8 cellular contexts compared by ENCODE assay signal in the genomic region with DNA sequence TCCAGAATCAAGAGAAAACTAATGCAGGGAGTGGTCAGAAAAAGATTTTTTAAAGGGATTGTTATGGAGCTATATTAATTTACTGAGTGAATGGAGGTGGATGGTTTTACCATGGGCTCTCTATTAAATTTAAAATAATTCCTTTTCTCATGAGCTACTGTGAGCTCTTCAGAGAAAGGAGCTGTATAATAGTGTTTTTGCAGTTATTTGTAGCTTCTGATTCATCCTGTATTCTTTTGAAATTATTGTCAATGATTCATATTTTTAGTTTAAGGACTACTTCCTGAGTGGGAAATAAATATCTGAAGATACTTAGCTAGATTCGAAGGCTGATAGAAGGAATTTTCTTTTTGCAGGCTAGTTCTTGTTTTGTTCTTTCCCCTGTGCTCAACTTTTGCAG. TPM values are rescaled to one million over a fixed set of nuclear protein-coding genes. Genes with fewer than 3 reads are reported as not detected.
DNase-seq lines count a peak whose midpoint lies in the region; ATAC-seq, FAIRE-seq and TF ChIP-seq lines count a peak whose summit lies in the region.
"Not testable (repeated sequence)": the region's sequence is repeated elsewhere in the genome, so short reads cannot be mapped to it uniquely, and the experiment has no call there.

No MANE protein-coding gene starts in this region.

- H3K9ac ChIP-seq in OCI-LY1 (ENCODE audit: low read length), result peak overlapping the region; percentile 75

- peaks cover 21% of the 10 kb centered on the region for H3K36me3 Mint-ChIP-seq in activated CD8-positive, alpha-beta memory T cell treated with anti-CD3 and anti-CD28 coated beads, Interleukin-2, amount 10 ng/mL, durations not matched to agents 7 days and 5 days
- H3K36me3 Mint-ChIP-seq in memory B cell, result not testable (repeated sequence)

- not testable (repeated sequence) for H3F3A ChIP-seq in OCI-LY1 (ENCODE audit: insufficient read depth, low read length)

- H3K9me3 ChIP-seq in OCI-LY1 (ENCODE audit: low read length); sigmoid colon: not testable (repeated sequence)

- not testable (repeated sequence) for H4K20me1 ChIP-seq in OCI-LY1 (ENCODE audit: insufficient read depth, low read length)

- H3K4me1 ChIP-seq in OCI-LY1 (ENCODE audit: insufficient read depth, low read length, severe bottlenecking), result peaks cover 39% of the 10 kb centered on the region
- peaks cover 0 to 56% (median 47%) of the 10 kb centered on the region in 4 donors for H3K4me1 ChIP-seq in sigmoid colon

- ATAC-seq in activated CD8-positive, alpha-beta memory T cell treated with anti-CD3 and anti-CD28 coated beads, Interleukin-2, amount 10 ng/mL, durations not matched to agents 7 days and 5 days; memory B cell (ENCODE audit: low read depth): not testable (repeated sequence)

- peak overlapping the region; percentile 45 for H3K4me3 ChIP-seq in AG04449 (ENCODE audit: low read depth, low read length)
- peak overlapping the region; percentile 91 for H3K4me3 ChIP-seq in GM12865 (ENCODE audit: low read depth, low read length)
- peak overlapping the region; percentile 70 for H3K4me3 ChIP-seq in OCI-LY1 (ENCODE audit: low read depth, low read length, poor library complexity, severe bottlenecking)
- peak overlapping the region; percentile 57 for H3K4me3 ChIP-seq in bronchial epithelial cell (ENCODE audit: low read depth, low read length)
- H3K4me3 ChIP-seq in fibroblast of pulmonary artery (replicated peaks; ENCODE audit: low read depth, low read length), result peak overlapping the region; percentile 68
- H3K4me3 ChIP-seq in sigmoid colon, result peak overlapping the region in 3 of 4 donors; percentile 69 to 99 (median 93)

- intact Hi-C loops in sigmoid colon (cut with DNase I), result loop anchor here (10.0 kb wide), 1 partner anchor 58 kb away; the partner anchor contains the start of gene METTL2B

- peak overlapping the region; percentile 92 for H3K27ac Mint-ChIP-seq in activated CD8-positive, alpha-beta memory T cell treated with anti-CD3 and anti-CD28 coated beads, Interleukin-2, amount 10 ng/mL, durations not matched to agents 7 days and 5 days
- peak overlapping the region; percentile 78 for H3K27ac Mint-ChIP-seq in memory B cell

- H3K4me3 Mint-ChIP-seq in activated CD8-positive, alpha-beta memory T cell treated with anti-CD3 and anti-CD28 coated beads, Interleukin-2, amount 10 ng/mL, durations not matched to agents 7 days and 5 days, result peak overlapping the region; percentile 92
- H3K4me3 Mint-ChIP-seq in memory B cell, result peak overlapping the region; percentile 78

- H3K27ac ChIP-seq in OCI-LY1 (ENCODE audit: low read depth, low read length, poor library complexity, severe bottlenecking), result peak overlapping the region; percentile 1
- H3K27ac ChIP-seq in sigmoid colon, result peak overlapping the region; percentile 93 to 100 (median 97)

- not testable (repeated sequence) for TF ChIP-seq EP300 in sigmoid colon (IDR thresholded peaks at IDR 0.05)

- H3K9me3 Mint-ChIP-seq in activated CD8-positive, alpha-beta memory T cell treated with anti-CD3 and anti-CD28 coated beads, Interleukin-2, amount 10 ng/mL, durations not matched to agents 7 days and 5 days (ENCODE audit: low read depth); memory B cell: not testable (repeated sequence)

- DNase-seq in AG04449 (ENCODE audit: low read depth, low spot score); GM12865 (ENCODE audit: low read depth); activated CD8-positive, alpha-beta memory T cell treated with anti-CD3 and anti-CD28 coated beads, Interleukin-2, amount 10 ng/mL, durations not matched to agents 7 days and 5 days; fibroblast of pulmonary artery (ENCODE audit: low read depth); memory B cell (ENCODE audit: low spot score in 2 of 2); sigmoid colon: not testable (repeated sequence)
- peak; percentile 53 for DNase-seq in bronchial epithelial cell (ENCODE audit: low read depth)

- H3K4me1 Mint-ChIP-seq in activated CD8-positive, alpha-beta memory T cell treated with anti-CD3 and anti-CD28 coated beads, Interleukin-2, amount 10 ng/mL, durations not matched to agents 7 days and 5 days, result peaks cover 33% of the 10 kb centered on the region
- H3K4me1 Mint-ChIP-seq in memory B cell, result peaks cover 14% of the 10 kb centered on the region

- TF ChIP-seq POLR2A in sigmoid colon (IDR thresholded peaks at IDR 0.05), result not testable (repeated sequence)

- H3K79me2 ChIP-seq in OCI-LY1 (ENCODE audit: insufficient read depth, low read length), result peaks cover 27% of the 10 kb centered on the region

- CTCF ChIA-PET in AG04449 (lab: Yijun Ruan, JAX), result interaction anchor here (1.2 kb wide), 1 partner anchor 108 kb away, joined by 3 read pairs; no protein-coding TSS in a partner anchor
- CTCF ChIA-PET in activated CD8-positive, alpha-beta memory T cell treated with anti-CD3 and anti-CD28 coated beads, Interleukin-2, amount 10 ng/mL, durations not matched to agents 7 days and 5 days (lab: Charles Lee), result not testable (repeated sequence)

- not testable (repeated sequence) for H3K27me3 Mint-ChIP-seq in activated CD8-positive, alpha-beta memory T cell treated with anti-CD3 and anti-CD28 coated beads, Interleukin-2, amount 10 ng/mL, durations not matched to agents 7 days and 5 days; memory B cell

- not testable (repeated sequence) for H2AFZ ChIP-seq in OCI-LY1 (ENCODE audit: low read length)

- H3K27me3 ChIP-seq in OCI-LY1 (ENCODE audit: insufficient read depth, low read length); bronchial epithelial cell (ENCODE audit: control insufficient read depth, insufficient read depth, low read length); sigmoid colon: not testable (repeated sequence)

- 13 to 14% methylated on average over 1 of the region's 1 CpG for WGBS in sigmoid colon, 2 donors

- TF ChIP-seq CTCF in AG04449 (IDR thresholded peaks at IDR 0.05; ENCODE audit: insufficient read depth, low read length, missing control alignments); GM12865 (IDR thresholded peaks at IDR 0.05; ENCODE audit: insufficient read depth, low read depth, low read length, missing control alignments); OCI-LY1 (IDR thresholded peaks at IDR 0.05; ENCODE audit: low read length); bronchial epithelial cell (IDR thresholded peaks at IDR 0.05; ENCODE audit: insufficient read depth, low read length, severe bottlenecking); fibroblast of pulmonary artery (IDR thresholded peaks at IDR 0.05; ENCODE audit: low read length, missing control alignments); sigmoid colon (IDR thresholded peaks at IDR 0.05): not testable (repeated sequence)

- peaks cover 29% of the 10 kb centered on the region; the same call in 1 of the 2 replicates for H3K36me3 ChIP-seq in OCI-LY1 (ENCODE audit: insufficient read depth, low read length)
- not testable (repeated sequence) for H3K36me3 ChIP-seq in bronchial epithelial cell (ENCODE audit: control insufficient read depth, insufficient read depth, low read length); sigmoid colon

- not testable (repeated sequence) for H3K9me2 ChIP-seq in OCI-LY1 (ENCODE audit: low read depth, low read length)

- POLR2A ChIA-PET in AG04449 (lab: Yijun Ruan, JAX), result not testable (repeated sequence)

- FAIRE-seq in bronchial epithelial cell (lab: Jason Lieb, UNC), result not testable (repeated sequence)

- peak overlapping the region; percentile 93 for H3K4me2 ChIP-seq in OCI-LY1 (ENCODE audit: low read length)

RNA-seq across cellular contexts. Expression of gene METTL2B, which starts 56.4 kb away (rescaled TPM):
- total RNA-seq in activated CD8-positive, alpha-beta memory T cell treated with anti-CD3 and anti-CD28 coated beads, Interleukin-2, amount 10 ng/mL, durations not matched to agents 7 days and 5 days, result 10 to 100 TPM; 31.3 to 38.3 TPM
- total RNA-seq in bronchial epithelial cell (34.2 and 38.3 TPM in 2 replicates), sigmoid colon (10 to 100 TPM; 18.1 to 23.2 (median 20.8) TPM)
- polyA plus RNA-seq in sigmoid colon, result 10 to 100 TPM in 2 of 3 donors, 1 to 10 TPM in 1; 9.6 to 17.2 (median 12.0) TPM
